12 cellular contexts compared by ENCODE assay signal in the genomic region with DNA sequence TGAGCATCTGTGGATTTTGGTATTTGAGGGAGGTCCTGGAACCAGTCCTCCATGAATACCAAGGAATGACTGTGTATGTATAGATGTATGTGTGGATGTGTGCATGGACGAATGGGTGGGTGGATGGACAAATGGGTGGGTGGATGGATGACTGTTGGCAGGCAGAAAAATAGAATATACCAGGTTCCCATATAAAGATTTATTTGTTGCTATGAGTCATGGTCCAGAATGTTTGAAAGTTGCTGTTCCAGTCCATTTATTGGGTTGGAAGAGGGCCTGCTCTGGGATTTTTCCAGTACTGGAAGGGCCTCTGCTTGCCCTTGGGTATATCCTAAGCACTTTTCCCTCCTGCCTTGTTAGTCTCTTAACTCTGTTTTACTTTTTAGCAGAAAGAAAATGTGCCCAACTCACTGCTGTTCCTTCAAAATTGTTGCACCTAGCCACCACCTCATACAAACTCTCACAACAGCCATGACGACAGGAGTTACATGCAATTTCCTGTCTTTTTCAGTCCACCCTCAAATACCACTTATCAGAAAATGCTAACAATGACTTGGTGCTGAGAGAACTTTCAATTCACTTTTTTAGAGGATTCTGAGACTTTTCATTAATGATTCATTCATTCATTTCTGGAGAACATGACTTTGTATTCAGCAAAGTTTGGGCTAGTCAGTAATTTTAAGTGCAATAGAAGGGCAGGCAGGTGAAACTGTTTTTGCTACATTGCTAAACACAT.
DNase-seq lines count a peak whose midpoint lies in the region; ATAC-seq and TF ChIP-seq lines count a peak whose summit lies in the region.
"Had no signal": no experiment of that assay in that cellular context is flagged by ENCODE, and none has a peak within 500 bp of the region (broad histone marks: within the 10 kb centered on the region; RNA-seq: fewer than 3 reads in every experiment).

No MANE protein-coding gene starts in this region.

- H3K27me3 ChIP-seq in ACC112 (ENCODE audit: insufficient read depth, low read length) = no peaks in the 10 kb centered on the region
- no peaks in the 10 kb centered on the region for H3K27me3 ChIP-seq in Karpas-422 (ENCODE audit: low read length)
- H3K27me3 ChIP-seq in hepatocyte = no peaks in the 10 kb centered on the region
- no peaks in the 10 kb centered on the region for H3K27me3 ChIP-seq in trophoblast cell (ENCODE audit: insufficient read depth, low read length)

- peak; percentile 56 for DNase-seq in Karpas-422
- no peak for DNase-seq in hepatocyte (ENCODE audit: low spot score)
- no peak for DNase-seq in type B pancreatic cell (ENCODE audit: extremely low spot score, unreplicated experiment)
- no peak for DNase-seq in trophoblast cell
- DNase-seq: activated CD4-positive, alpha-beta T cell treated with anti-CD3 and anti-CD28 coated beads, Interleukin-2, amount 50 U/mL, for 48 hours; C1 segment of cervical spinal cord; SHP77 had no signal

- H3K27ac ChIP-seq in ACC112 (ENCODE audit: low read depth, low read length) (peak overlapping the region; percentile 10; the same call in 1 of the 2 replicates), Karpas-422 (ENCODE audit: low read length) (peak overlapping the region; percentile 85), hepatocyte (peak overlapping the region; percentile 17), trophoblast cell (ENCODE audit: low read depth, low read length) (no peak overlapping the region)
- H3K27ac ChIP-seq: parathyroid adenoma had no signal

- no peak overlapping the region for H2BK5ac ChIP-seq in trophoblast cell (ENCODE audit: low read depth, low read length, poor library complexity)

- H3K79me2 ChIP-seq in ACC112 (ENCODE audit: control insufficient read depth, insufficient read depth, low read length, unreplicated experiment) (no peaks in the 10 kb centered on the region), Karpas-422 (ENCODE audit: low read length) (peaks cover 99% of the 10 kb centered on the region), hepatocyte (peaks cover 15% of the 10 kb centered on the region), trophoblast cell (ENCODE audit: control insufficient read depth, insufficient read depth, low read length, poor library complexity) (no peaks in the 10 kb centered on the region)
- H3K79me2 ChIP-seq: parathyroid adenoma had no signal

- WGBS in hepatocyte (ENCODE audit: low lambda C conversion rate, missing lambda C conversion rate) = 62% methylated on average over 2 of the region's 2 CpGs
- no CpG with 5 or more reads among the region's 2 CpGs for WGBS in trophoblast cell (ENCODE audit: extremely low coverage, insufficient coverage, insufficient read length)

- H3K4me3 ChIP-seq in ACC112 (ENCODE audit: low read depth, low read length) = no peak overlapping the region
- no peak overlapping the region for H3K4me3 ChIP-seq in Karpas-422 (ENCODE audit: low read length)
- no peak overlapping the region for H3K4me3 ChIP-seq in hepatocyte
- H3K4me3 ChIP-seq in trophoblast cell (ENCODE audit: low read depth, low read length) = no peak overlapping the region

- H4K91ac ChIP-seq in trophoblast cell (ENCODE audit: low read depth, low read length) = no peak overlapping the region

- no peaks in the 10 kb centered on the region for H3K36me3 ChIP-seq in ACC112 (ENCODE audit: insufficient read depth, low read length)
- no peaks in the 10 kb centered on the region for H3K36me3 ChIP-seq in Karpas-422 (ENCODE audit: insufficient read depth, low read length)
- H3K36me3 ChIP-seq in hepatocyte (replicated peaks; ENCODE audit: insufficient read depth, low read depth) = no peaks in the 10 kb centered on the region
- no peaks in the 10 kb centered on the region for H3K36me3 ChIP-seq in trophoblast cell (ENCODE audit: control insufficient read depth in 1 of 2, insufficient read depth in 2 of 2, low read length in 2 of 2)

- no peak overlapping the region for H2BK12ac ChIP-seq in trophoblast cell (ENCODE audit: low read length)

- no peak overlapping the region for H3K23ac ChIP-seq in trophoblast cell (ENCODE audit: low read length)

- H3K4ac ChIP-seq in trophoblast cell (ENCODE audit: low read depth, low read length) = no peak overlapping the region

- no peak overlapping the region for H2AFZ ChIP-seq in ACC112 (ENCODE audit: low read length, unreplicated experiment)
- H2AFZ ChIP-seq in Karpas-422 (ENCODE audit: low read length) = no peak overlapping the region
- H2AFZ ChIP-seq in hepatocyte = no peak overlapping the region
- no peak overlapping the region for H2AFZ ChIP-seq in trophoblast cell (ENCODE audit: insufficient read depth, low read length, poor library complexity)
- H2AFZ ChIP-seq: parathyroid adenoma had no signal

- no peak overlapping the region for H3K18ac ChIP-seq in trophoblast cell (ENCODE audit: low read length)

- H3K4me1 ChIP-seq in ACC112 (ENCODE audit: control insufficient read depth, insufficient read depth, low read length, unreplicated experiment) = peaks cover 29% of the 10 kb centered on the region
- peaks cover 84% of the 10 kb centered on the region for H3K4me1 ChIP-seq in Karpas-422 (ENCODE audit: low read length)
- H3K4me1 ChIP-seq in hepatocyte (ENCODE audit: insufficient read depth) = peaks cover 30% of the 10 kb centered on the region
- peaks cover 7 to 11% of the 10 kb centered on the region in 2 experiments for H3K4me1 ChIP-seq in trophoblast cell (ENCODE audit: control insufficient read depth in 1 of 2, insufficient read depth in 2 of 2, low read length in 2 of 2)
- H3K4me1 ChIP-seq: parathyroid adenoma had no signal

- H3K9me2 ChIP-seq in Karpas-422 (replicated peaks; ENCODE audit: insufficient read depth, low read length) (no peaks in the 10 kb centered on the region), hepatocyte (replicated peaks; ENCODE audit: insufficient read depth) (no peaks in the 10 kb centered on the region)

- TF ChIP-seq CTCF in hepatocyte (IDR thresholded peaks at IDR 0.05; ENCODE audit: poor library complexity) (no peak), type B pancreatic cell (conservative IDR thresholded peaks at IDR 0.05) (no peak)

- ATAC-seq in GM18858 (IDR thresholded peaks at IDR 0.05; ENCODE audit: unreplicated experiment) (peak; percentile 37), HG03521 (IDR thresholded peaks at IDR 0.05; ENCODE audit: unreplicated experiment) (no peak), HG03097 (IDR thresholded peaks at IDR 0.05; ENCODE audit: low FRiP score, unreplicated experiment) (no peak)

- no peak overlapping the region for H4K8ac ChIP-seq in trophoblast cell (ENCODE audit: low read depth, low read length)

- no peak overlapping the region for H3K27ac Mint-ChIP-seq in type B pancreatic cell

- no peak overlapping the region for H2AK5ac ChIP-seq in trophoblast cell (ENCODE audit: low read length)

- H3K14ac ChIP-seq in trophoblast cell (ENCODE audit: low read length) = no peak overlapping the region

- peak overlapping the region; percentile 37 for H3K9ac ChIP-seq in Karpas-422 (ENCODE audit: low read length)
- no peak overlapping the region for H3K9ac ChIP-seq in trophoblast cell (ENCODE audit: low read length)
- H3K9ac ChIP-seq: parathyroid adenoma had no signal

- peak overlapping the region; percentile 56 for H3K4me2 ChIP-seq in Karpas-422 (ENCODE audit: low read depth, low read length, poor library complexity, severe bottlenecking)
- H3K4me2 ChIP-seq in hepatocyte = no peak overlapping the region
- H3K4me2 ChIP-seq in trophoblast cell (ENCODE audit: low read length) = no peak overlapping the region

- H3K4me1 Mint-ChIP-seq in type B pancreatic cell (ENCODE audit: unreplicated experiment) = peaks cover 58% of the 10 kb centered on the region

- no peak overlapping the region for H2BK120ac ChIP-seq in trophoblast cell (ENCODE audit: insufficient read depth, low read length, poor library complexity)

- peaks cover 3% of the 10 kb centered on the region for H3K79me1 ChIP-seq in trophoblast cell (ENCODE audit: low read length)

- H3K9me3 Mint-ChIP-seq in type B pancreatic cell = peaks cover under 1% of the 10 kb centered on the region

- H3K36me3 Mint-ChIP-seq in type B pancreatic cell = peaks cover 9% of the 10 kb centered on the region

- H3K27me3 Mint-ChIP-seq in type B pancreatic cell = no peaks in the 10 kb centered on the region

- H3K9me3 ChIP-seq in Karpas-422 (ENCODE audit: low read length) = no peaks in the 10 kb centered on the region
- H3K9me3 ChIP-seq in hepatocyte (ENCODE audit: low read depth) = no peaks in the 10 kb centered on the region
- H3K9me3 ChIP-seq in trophoblast cell (ENCODE audit: insufficient read depth, low read depth, low read length) = no peaks in the 10 kb centered on the region

- no peak overlapping the region for H4K12ac ChIP-seq in trophoblast cell (ENCODE audit: low read depth, low read length)

- H4K20me1 ChIP-seq in Karpas-422 (ENCODE audit: insufficient read depth, low read depth, low read length) (peaks cover 6% of the 10 kb centered on the region; the same call in 1 of the 2 replicates), hepatocyte (ENCODE audit: insufficient read depth, poor library complexity, severe bottlenecking) (no peaks in the 10 kb centered on the region)

- no peak overlapping the region for H3K4me3 Mint-ChIP-seq in type B pancreatic cell
